8 cellular contexts compared by ENCODE assay signal in genomic region chr7:66653719-66654274, GRCh38. TPM values are rescaled to one million over a fixed set of nuclear protein-coding genes. Genes with fewer than 3 reads are reported as not detected.
DNase-seq lines count a peak whose midpoint lies in the region; ATAC-seq and TF ChIP-seq lines count a peak whose summit lies in the region.
"Not testable (repeated sequence)": the region's sequence is repeated elsewhere in the genome, so short reads cannot be mapped to it uniquely, and the experiment has no call there.

No MANE protein-coding gene starts in this region.

- not testable (repeated sequence) for H3K27me3 Mint-ChIP-seq in activated naive CD4-positive, alpha-beta T cell treated with anti-CD3 and anti-CD28 coated beads for 36 hours (ENCODE audit: low read depth); dendritic cell treated with granulocyte-macrophage colony-stimulating factor and Interleukin-4, amounts not matched to agents 40 ng/mL and 50 ng/mL, for 4 days; naive B cell

- TSS peak; percentile 97 for BruUV-seq in Panc1 (replicated peaks; lab: Mats Ljungman, UMichigan)

- TF ChIP-seq CTCF in Panc1 (IDR thresholded peaks at IDR 0.05); hepatocyte (IDR thresholded peaks at IDR 0.05; ENCODE audit: poor library complexity): not testable (repeated sequence)
- TF ChIP-seq CTCF in spleen (IDR thresholded peaks at IDR 0.05 in 8 of 11, conservative IDR thresholded peaks at IDR 0.05 in 3 of 11), result peak in 5 of 11 experiments; percentile 23 to 54 (median 36)

- CTCF ChIA-PET in Panc1 (lab: Charles Lee), result interaction anchor here (0.6 kb wide), 1 partner anchor 96 kb away, joined by 9 read pairs; no protein-coding TSS in a partner anchor
- CTCF ChIA-PET in activated naive CD4-positive, alpha-beta T cell treated with anti-CD3 and anti-CD28 coated beads for 36 hours (lab: Charles Lee), result interaction anchor here (1.3 kb wide), 2 partner anchors 10 to 67 kb away, joined by 3 read pairs; no protein-coding TSS in a partner anchor

- peaks cover 30% of the 10 kb centered on the region for H3K4me1 Mint-ChIP-seq in activated naive CD4-positive, alpha-beta T cell treated with anti-CD3 and anti-CD28 coated beads for 36 hours (ENCODE audit: low read depth)
- H3K4me1 Mint-ChIP-seq in dendritic cell treated with granulocyte-macrophage colony-stimulating factor and Interleukin-4, amounts not matched to agents 40 ng/mL and 50 ng/mL, for 4 days (ENCODE audit: low read depth), result peaks cover 39% of the 10 kb centered on the region
- H3K4me1 Mint-ChIP-seq in naive B cell, result peaks cover 29 to 39% (median 34%) of the 10 kb centered on the region in 3 donors

- not testable (repeated sequence) for H3K9me3 Mint-ChIP-seq in activated naive CD4-positive, alpha-beta T cell treated with anti-CD3 and anti-CD28 coated beads for 36 hours; dendritic cell treated with granulocyte-macrophage colony-stimulating factor and Interleukin-4, amounts not matched to agents 40 ng/mL and 50 ng/mL, for 4 days; naive B cell

- not testable (repeated sequence) for DNase-seq in Panc1 (ENCODE audit: low read depth, low spot score); activated naive CD4-positive, alpha-beta T cell treated with anti-CD3 and anti-CD28 coated beads for 36 hours; hepatocyte (ENCODE audit: low spot score); naive B cell; spleen

- H3K4me2 ChIP-seq in hepatocyte, result peak overlapping the region; percentile 74

- H4K20me1 ChIP-seq in hepatocyte (ENCODE audit: insufficient read depth, poor library complexity, severe bottlenecking), result not testable (repeated sequence)

- not testable (repeated sequence) for H3K9me3 ChIP-seq in Panc1 (ENCODE audit: control insufficient read depth, insufficient read depth, low read depth, low read length); hepatocyte (ENCODE audit: low read depth); spleen

- H2AFZ ChIP-seq in ACC112 (ENCODE audit: low read length, unreplicated experiment), result peak overlapping the region; percentile 19
- peak overlapping the region; percentile 73 for H2AFZ ChIP-seq in hepatocyte

- TF ChIP-seq POLR2A in spleen (IDR thresholded peaks at IDR 0.05), result not testable (repeated sequence)

- H3K4me3 ChIP-seq in ACC112 (ENCODE audit: low read depth, low read length), result peak overlapping the region; percentile 89
- H3K4me3 ChIP-seq in Panc1 (ENCODE audit: low read depth in 2 of 2, low read length in 2 of 2), result peak overlapping the region; percentile 72 to 92
- peak overlapping the region; percentile 9 for H3K4me3 ChIP-seq in hepatocyte
- peak overlapping the region; percentile 82 to 97 (median 87) for H3K4me3 ChIP-seq in spleen

- not testable (repeated sequence) for H3K27me3 ChIP-seq in ACC112 (ENCODE audit: insufficient read depth, low read length); Panc1 (ENCODE audit: control insufficient read depth, insufficient read depth, low read length); hepatocyte; spleen (replicated peaks in 1 of 7)

- H3K27ac ChIP-seq in ACC112 (ENCODE audit: low read depth, low read length) (peak overlapping the region; percentile 89), Panc1 (ENCODE audit: low read length) (peak overlapping the region; percentile 93), hepatocyte (peak overlapping the region; percentile 99), spleen (peak overlapping the region; percentile 96 to 99 (median 98))

- POLR2A ChIA-PET in Panc1 (lab: Charles Lee), result interaction anchor here (0.5 to 0.7 kb wide), 4 partner anchors 15 to 623 kb away, joined by 3 to 12 read pairs (median 4); no protein-coding TSS in a partner anchor

- H3K9me2 ChIP-seq in hepatocyte (replicated peaks; ENCODE audit: insufficient read depth), result not testable (repeated sequence)

- in situ Hi-C loops in Panc1 (cut with HindIII; ENCODE audit: low pct_unique_long_range_greater_than_20kb, low sequenced_read_pairs), result not testable (repeated sequence)

- H3K27ac Mint-ChIP-seq in activated naive CD4-positive, alpha-beta T cell treated with anti-CD3 and anti-CD28 coated beads for 36 hours, result peak overlapping the region; percentile 95
- H3K27ac Mint-ChIP-seq in dendritic cell treated with granulocyte-macrophage colony-stimulating factor and Interleukin-4, amounts not matched to agents 40 ng/mL and 50 ng/mL, for 4 days, result peak overlapping the region; percentile 93
- H3K27ac Mint-ChIP-seq in naive B cell, result peak overlapping the region; percentile 98 to 100 (median 99)

- intact Hi-C loops in Panc1 (cut with micrococcal nuclease; ENCODE audit: unreplicated experiment); spleen (cut with DNase I; ENCODE audit: low total_unique reads): not testable (repeated sequence)
- intact Hi-C loops in activated naive CD4-positive, alpha-beta T cell treated with anti-CD3 and anti-CD28 coated beads for 36 hours (cut with micrococcal nuclease), result loop anchor here (1.0 kb wide), 8 partner anchors 25 to 343 kb away; partner anchors contain the start of genes KCTD7, RABGEF1 and TYW1
- intact Hi-C loops in dendritic cell treated with granulocyte-macrophage colony-stimulating factor and Interleukin-4, amounts not matched to agents 40 ng/mL and 50 ng/mL, for 4 days (cut with micrococcal nuclease), result loop anchor here (1.0 kb wide), 2 partner anchors 24 to 61 kb away; no protein-coding TSS in a partner anchor

- H3K36me3 Mint-ChIP-seq in activated naive CD4-positive, alpha-beta T cell treated with anti-CD3 and anti-CD28 coated beads for 36 hours (ENCODE audit: low read depth); naive B cell: not testable (repeated sequence)
- peaks cover 63% of the 10 kb centered on the region for H3K36me3 Mint-ChIP-seq in dendritic cell treated with granulocyte-macrophage colony-stimulating factor and Interleukin-4, amounts not matched to agents 40 ng/mL and 50 ng/mL, for 4 days (ENCODE audit: low read depth)

- H3K4me3 Mint-ChIP-seq in activated naive CD4-positive, alpha-beta T cell treated with anti-CD3 and anti-CD28 coated beads for 36 hours, result peak overlapping the region; percentile 95
- H3K4me3 Mint-ChIP-seq in dendritic cell treated with granulocyte-macrophage colony-stimulating factor and Interleukin-4, amounts not matched to agents 40 ng/mL and 50 ng/mL, for 4 days, result peak overlapping the region; percentile 96
- peak overlapping the region; percentile 93 to 99 (median 98) for H3K4me3 Mint-ChIP-seq in naive B cell

- not testable (repeated sequence) for H3K4me1 ChIP-seq in ACC112 (ENCODE audit: control insufficient read depth, insufficient read depth, low read length, unreplicated experiment); Panc1 (ENCODE audit: control insufficient read depth, insufficient read depth, low read length); hepatocyte (ENCODE audit: insufficient read depth)
- H3K4me1 ChIP-seq in spleen, result peaks cover 0 to 33% (median 19%) of the 10 kb centered on the region in 6 donors

- peaks cover 40% of the 10 kb centered on the region for H3K79me2 ChIP-seq in ACC112 (ENCODE audit: control insufficient read depth, insufficient read depth, low read length, unreplicated experiment)
- peaks cover 45% of the 10 kb centered on the region for H3K79me2 ChIP-seq in hepatocyte

- WGBS in hepatocyte (ENCODE audit: low lambda C conversion rate, missing lambda C conversion rate), result 19% methylated on average over 41 of the region's 41 CpGs
- 7 to 13% (median 9%) methylated on average over 31 to 41 of the region's 41 CpGs for WGBS in spleen, 5 donors

- peak; percentile 2 for ATAC-seq in GM19455 (IDR thresholded peaks at IDR 0.05; ENCODE audit: unreplicated experiment)
- not testable (repeated sequence) for ATAC-seq in Panc1; naive B cell (ENCODE audit: low read depth in 2 of 2)

- H3K36me3 ChIP-seq in ACC112 (ENCODE audit: insufficient read depth, low read length); Panc1 (ENCODE audit: control insufficient read depth, insufficient read depth, low read length); hepatocyte (replicated peaks; ENCODE audit: insufficient read depth, low read depth); spleen: not testable (repeated sequence)

RNA-seq across cellular contexts. Expression of gene KCTD7, which starts 25.1 kb away (rescaled TPM):
- total RNA-seq in Panc1 (2021; ENCODE audit: unreplicated experiment) (28.0 TPM), hepatocyte (9.4 and 15.9 TPM in 2 replicates), spleen (10 to 100 TPM; 13.3 to 25.0 (median 16.7) TPM)
- polyA plus RNA-seq in Panc1 (2012; ENCODE audit: insufficient read length), result 22.4 TPM
- total RNA-seq in activated naive CD4-positive, alpha-beta T cell treated with anti-CD3 and anti-CD28 coated beads for 36 hours, result 1 to 10 TPM; 6.3 to 7.5 TPM
- polyA plus RNA-seq in hepatocyte (6.9 and 7.2 TPM in 2 replicates), naive B cell (ENCODE audit: low read depth in 6 of 6) (1 to 10 TPM; 6.5 to 9.7 (median 8.8) TPM), spleen (1 to 10 TPM; 2.3 to 5.7 (median 4.2) TPM)

Comparison
In these comparisons a context has a peak if more than half of its experiments do, and no peak if none do; other contexts are left out.
1. H3K4me3 ChIP-seq: peak in every context shown above with its lines; median percentile 89 in ACC112; 87 in spleen; 82 in Panc1; 9 in hepatocyte.